Comparison of ENCODE assay signal across 23 cellular contexts in genomic region chr1:184469391-184469790, GRCh38.
"Had no signal": no experiment of that assay in that cellular context is flagged by ENCODE, and none has a peak within 500 bp of the region (broad histone marks: within the 10 kb centered on the region; RNA-seq: fewer than 3 reads in every experiment).

No MANE protein-coding gene starts in this region.

- H3K27me3 ChIP-seq: colonic mucosa, heart left ventricle, pancreas, suprapubic skin, thyroid gland had no signal

- H3K4me1 ChIP-seq: colonic mucosa, pancreas had no signal

- H3K36me3 ChIP-seq: colonic mucosa, heart left ventricle, pancreas, suprapubic skin, thyroid gland had no signal

- H3K9me3 ChIP-seq: colonic mucosa, mucosa of descending colon, pancreas, suprapubic skin, thyroid gland had no signal

- H3K27ac ChIP-seq: colonic mucosa, pancreas, suprapubic skin, thyroid gland had no signal

- DNase-seq: colonic mucosa; dermis blood vessel endothelial cell; endodermal cell; erythroblast; foreskin melanocyte; heart left ventricle; hippocampal formation; mammary epithelial cell; mucosa of descending colon; naive thymus-derived CD8-positive, alpha-beta T cell; nucleus accumbens; pancreas; right cardiac atrium; stimulated activated CD4-positive, alpha-beta T cell treated with anti-CD3 and anti-CD28 coated beads, Interleukin-2, amount 100 ng/mL, for 48 hours; stimulated activated naive CD8-positive, alpha-beta T cell treated with anti-CD3 and anti-CD28 coated beads, Interleukin-15, Interleukin-2, amounts not matched to agents 100 U/mL and 50 U/mL, for 24 hours had no signal

- H3K27me3 Mint-ChIP-seq: type B pancreatic cell had no signal

- H3K27ac Mint-ChIP-seq: endodermal cell; naive thymus-derived CD8-positive, alpha-beta T cell; progenitor cell of endocrine pancreas; type B pancreatic cell had no signal

- H3K4me3 Mint-ChIP-seq: endodermal cell; naive thymus-derived CD8-positive, alpha-beta T cell; neural crest cell; type B pancreatic cell had no signal

- FAIRE-seq: endothelial cell of umbilical vein, pancreas, urothelium cell line had no signal

- H3K36me3 Mint-ChIP-seq: naive thymus-derived CD8-positive, alpha-beta T cell; type B pancreatic cell had no signal

- H3K4me2 ChIP-seq: smooth muscle cell had no signal

- H3K9me3 Mint-ChIP-seq: endodermal cell, type B pancreatic cell had no signal

- H3K4me3 ChIP-seq: colonic mucosa, heart left ventricle, mucosa of descending colon, pancreas, smooth muscle cell, suprapubic skin, thyroid gland had no signal
